11 cellular contexts compared by ENCODE assay signal in genomic region chr1:19338323-19338762, GRCh38. TPM values are rescaled to one million over a fixed set of nuclear protein-coding genes. Genes with fewer than 3 reads are reported as not detected.
DNase-seq lines count a peak whose midpoint lies in the region; ATAC-seq and TF ChIP-seq lines count a peak whose summit lies in the region.
"Had no signal": no experiment of that assay in that cellular context is flagged by ENCODE, and none has a peak within 500 bp of the region (broad histone marks: within the 10 kb centered on the region; RNA-seq: fewer than 3 reads in every experiment).

No MANE protein-coding gene starts in this region.

- no peak for ATAC-seq in HG03342 (IDR thresholded peaks at IDR 0.05; ENCODE audit: unreplicated experiment)
- ATAC-seq: HCT116 had no signal

- peak overlapping the region in 1 of 3 experiments; percentile 4 for H3K27ac Mint-ChIP-seq in nephron

- no peak overlapping the region for H3K4me3 Mint-ChIP-seq in nephron
- H3K4me3 Mint-ChIP-seq: dendritic cell treated with granulocyte-macrophage colony-stimulating factor and Interleukin-4, amounts not matched to agents 40 ng/mL and 50 ng/mL, for 4 days had no signal

- no peaks in the 10 kb centered on the region for H3K9me3 Mint-ChIP-seq in nephron
- H3K9me3 Mint-ChIP-seq: dendritic cell treated with granulocyte-macrophage colony-stimulating factor and Interleukin-4, amounts not matched to agents 40 ng/mL and 50 ng/mL, for 4 days had no signal

- DNase-seq in HEK293T (ENCODE audit: extremely low spot score) (peak; percentile 68), NOMO-1 treated with DMSO at 0.1 percent for 48 hours (lab: John Stamatoyannopoulos, UW; ENCODE audit: unreplicated experiment) (peak; percentile 81), epithelial cell of esophagus (ENCODE audit: low read depth) (peak; percentile 65), posterior vena cava (ENCODE audit: low spot score) (no peak), NCI-H2029 treated with DMSO at 0.1 percent for 48 hours (lab: John Stamatoyannopoulos, UW) (no peak), nucleus accumbens (lab: John Stamatoyannopoulos, UW) (no peak)
- DNase-seq: NCI-H526 had no signal

- no peak overlapping the region for H3K4me3 ChIP-seq in epithelial cell of esophagus (ENCODE audit: low read length)

- TF ChIP-seq CTCF in epithelial cell of esophagus (IDR thresholded peaks at IDR 0.05; ENCODE audit: insufficient read depth, low read depth, low read length, missing control alignments) (peak; percentile 75), nephron (IDR thresholded peaks at IDR 0.05; ENCODE audit: unreplicated experiment in 3 of 3) (peak in 2 of 3 experiments; percentile 31 to 39)

- intact Hi-C loops in posterior vena cava (cut with DNase I): no loop called here

- CTCF ChIA-PET in HEK293T (lab: Yijun Ruan, JAX): no interaction called here

- peaks cover 6% of the 10 kb centered on the region for H3K4me1 Mint-ChIP-seq in nephron

- POLR2A ChIA-PET in HEK293T (lab: Yijun Ruan, JAX): no interaction called here

- H3K36me3 Mint-ChIP-seq in nephron (ENCODE audit: low read depth): peaks cover 16% of the 10 kb centered on the region

- H3K27me3 Mint-ChIP-seq in nephron (ENCODE audit: low read depth): no peaks in the 10 kb centered on the region
- H3K27me3 Mint-ChIP-seq: dendritic cell treated with granulocyte-macrophage colony-stimulating factor and Interleukin-4, amounts not matched to agents 40 ng/mL and 50 ng/mL, for 4 days had no signal

TF ChIP-seq in HEK293T, 16 proteins besides CTCF, POLR2A, EP300 and RAD21:
- no peak for TF ChIP-seq L3MBTL2 (conservative IDR thresholded peaks at IDR 0.05)
- no peak for TF ChIP-seq CTBP1 (IDR thresholded peaks at IDR 0.05; ENCODE audit: borderline replicate concordance)
- no peak for TF ChIP-seq PKNOX1 (IDR thresholded peaks at IDR 0.05)
- TF ChIP-seq FOXA1 (IDR thresholded peaks at IDR 0.05): no peak
TF ChIP-seq in HEK293T: peak in this region for 0.

RNA-seq across cellular contexts. Expression of gene SLC66A1, which starts 26.2 kb away (rescaled TPM):
- 1 to 10 TPM; 7.4 to 8.2 TPM for total RNA-seq in posterior vena cava

RNA-seq across cellular contexts. Expression of gene AKR7A2, which starts 26.4 kb away (rescaled TPM):
- total RNA-seq in posterior vena cava: 10 to 100 TPM; 18.8 to 29.9 TPM

RNA-seq across cellular contexts. Expression of gene AKR7A3, which starts 49.8 kb away (rescaled TPM):
- total RNA-seq in posterior vena cava: under 1 TPM; 0.67 to 0.69 TPM

Comparison
In these comparisons a context has a peak if more than half of its experiments do, and no peak if none do; other contexts are left out.
1. DNase-seq: peak in HEK293T (single experiment), NOMO-1 treated with DMSO at 0.1 percent for 48 hours (single experiment) and epithelial cell of esophagus (single experiment); none in posterior vena cava (single experiment), NCI-H2029 treated with DMSO at 0.1 percent for 48 hours (single experiment) and nucleus accumbens (0 of 56).